Comparison of ENCODE assay signal across 26 cellular contexts in the genomic region with DNA sequence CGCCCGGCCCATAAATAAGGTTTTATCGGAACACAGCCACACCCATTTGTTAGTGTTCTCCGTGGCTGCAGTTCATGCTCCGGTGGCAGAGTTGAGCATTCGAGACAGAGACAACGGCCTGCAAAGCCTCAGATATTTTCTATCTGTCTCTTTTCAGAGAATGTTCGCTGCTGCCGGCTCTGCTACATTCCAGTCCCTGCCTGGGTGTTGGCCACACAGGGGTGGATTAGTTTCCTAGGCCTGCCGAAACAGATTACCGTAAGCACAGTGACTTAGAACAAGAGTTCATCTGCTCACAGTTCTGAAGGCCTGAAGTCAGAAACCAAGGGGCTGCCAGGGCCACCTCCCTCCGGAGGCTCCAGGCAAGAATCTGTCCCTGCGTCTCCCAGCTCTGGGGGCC. TPM values are rescaled to one million over a fixed set of nuclear protein-coding genes. Genes with fewer than 3 reads are reported as not detected.
DNase-seq lines count a peak whose midpoint lies in the region; ATAC-seq, FAIRE-seq and TF ChIP-seq lines count a peak whose summit lies in the region.
"Had no signal": no experiment of that assay in that cellular context is flagged by ENCODE, and none has a peak within 500 bp of the region (broad histone marks: within the 10 kb centered on the region; RNA-seq: fewer than 3 reads in every experiment).

No MANE protein-coding gene starts in this region.

- no peaks in the 10 kb centered on the region for H3K4me1 Mint-ChIP-seq in MCF 10A (ENCODE audit: insufficient read depth, unreplicated experiment)
- no peaks in the 10 kb centered on the region for H3K4me1 Mint-ChIP-seq in activated CD8-positive, alpha-beta T cell treated with anti-CD3 and anti-CD28 coated beads, Interleukin-2, amount 10 ng/mL, durations not matched to agents 7 days and 5 days (ENCODE audit: low read depth)
- H3K4me1 Mint-ChIP-seq: activated CD4-positive, alpha-beta T cell treated with anti-CD3 and anti-CD28 coated beads, Interleukin-2, amount 10 ng/mL, durations not matched to agents 24 days and 14 days; stimulated activated naive CD8-positive, alpha-beta T cell treated with anti-CD3 and anti-CD28 coated beads, Interleukin-15, amount 100 ng/mL, for 72 hours had no signal

- no peak overlapping the region for H3K4me2 ChIP-seq in mammary epithelial cell (ENCODE audit: insufficient read depth, low read depth, low read length)
- H3K4me2 ChIP-seq in trophoblast cell (ENCODE audit: low read length): no peak overlapping the region

- H4K12ac ChIP-seq in trophoblast cell (ENCODE audit: low read depth, low read length): no peak overlapping the region

- H2BK120ac ChIP-seq in trophoblast cell (ENCODE audit: insufficient read depth, low read length, poor library complexity): peak overlapping the region; percentile 41

- H4K8ac ChIP-seq in trophoblast cell (ENCODE audit: low read depth, low read length): peak overlapping the region; percentile 53

- H3K4me1 ChIP-seq in mammary epithelial cell (ENCODE audit: insufficient read depth, low read length): peaks cover 4% of the 10 kb centered on the region
- peaks cover 2 to 7% of the 10 kb centered on the region in 2 experiments for H3K4me1 ChIP-seq in trophoblast cell (ENCODE audit: control insufficient read depth in 1 of 2, insufficient read depth in 2 of 2, low read length in 2 of 2)
- H3K4me1 ChIP-seq in vagina: peaks cover 7% of the 10 kb centered on the region
- H3K4me1 ChIP-seq: uterus had no signal

- H3K9me3 Mint-ChIP-seq in MCF 10A (ENCODE audit: unreplicated experiment): no peaks in the 10 kb centered on the region
- H3K9me3 Mint-ChIP-seq in activated CD8-positive, alpha-beta T cell treated with anti-CD3 and anti-CD28 coated beads, Interleukin-2, amount 10 ng/mL, durations not matched to agents 7 days and 5 days (ENCODE audit: insufficient read depth): no peaks in the 10 kb centered on the region
- H3K9me3 Mint-ChIP-seq: activated CD4-positive, alpha-beta T cell treated with anti-CD3 and anti-CD28 coated beads, Interleukin-2, amount 10 ng/mL, durations not matched to agents 24 days and 14 days; activated T-helper 17 cell treated with anti-CD3 and anti-CD28 coated beads, Interleukin-2, amount 50 U/mL, for 72 hours; naive thymus-derived CD8-positive, alpha-beta T cell; stimulated activated naive CD8-positive, alpha-beta T cell treated with anti-CD3 and anti-CD28 coated beads, Interleukin-15, amount 100 ng/mL, for 72 hours had no signal

- no peak overlapping the region for H2AFZ ChIP-seq in mammary epithelial cell (ENCODE audit: low read depth, low read length)
- no peak overlapping the region for H2AFZ ChIP-seq in trophoblast cell (ENCODE audit: insufficient read depth, low read length, poor library complexity)

- TF ChIP-seq CTCF in mammary epithelial cell (conservative IDR thresholded peaks at IDR 0.05 in 1 of 2, IDR thresholded peaks at IDR 0.05 in 1 of 2; ENCODE audit: extremely low read depth in 1 of 2, insufficient read depth in 1 of 2, low read depth in 1 of 2, low read length in 2 of 2) (no peak), MCF 10A (IDR thresholded peaks at IDR 0.05; ENCODE audit: unreplicated experiment) (no peak), fibroblast of villous mesenchyme (IDR thresholded peaks at IDR 0.05; ENCODE audit: insufficient read depth, low read depth, low read length) (no peak), vagina (IDR thresholded peaks at IDR 0.05) (no peak)

- H3K27ac Mint-ChIP-seq in MCF 10A (ENCODE audit: low read depth, unreplicated experiment): no peak overlapping the region
- H3K27ac Mint-ChIP-seq in activated CD8-positive, alpha-beta T cell treated with anti-CD3 and anti-CD28 coated beads, Interleukin-2, amount 10 ng/mL, durations not matched to agents 7 days and 5 days: no peak overlapping the region
- H3K27ac Mint-ChIP-seq: activated CD4-positive, alpha-beta T cell treated with anti-CD3 and anti-CD28 coated beads, Interleukin-2, amount 10 ng/mL, durations not matched to agents 24 days and 14 days; activated T-helper 17 cell treated with anti-CD3 and anti-CD28 coated beads, Interleukin-2, amount 50 U/mL, for 72 hours; naive thymus-derived CD8-positive, alpha-beta T cell had no signal

- H3K36me3 ChIP-seq in mammary epithelial cell (ENCODE audit: insufficient read depth, low read length) (no peaks in the 10 kb centered on the region), trophoblast cell (ENCODE audit: control insufficient read depth in 1 of 2, insufficient read depth in 2 of 2, low read length in 2 of 2) (no peaks in the 10 kb centered on the region), vagina (no peaks in the 10 kb centered on the region)
- H3K36me3 ChIP-seq: brain microvascular endothelial cell, uterus had no signal

- in situ Hi-C loops in mammary epithelial cell (cut with MboI; ENCODE audit: low sequenced_read_pairs in 2 of 2): no loop called here

- H3K9me3 ChIP-seq in mammary epithelial cell (replicated peaks; ENCODE audit: insufficient read depth, low read length) (no peaks in the 10 kb centered on the region), trophoblast cell (ENCODE audit: insufficient read depth, low read depth, low read length) (peaks cover 3% of the 10 kb centered on the region), vagina (no peaks in the 10 kb centered on the region)
- H3K9me3 ChIP-seq: uterus had no signal

- no peak overlapping the region for H3K14ac ChIP-seq in trophoblast cell (ENCODE audit: low read length)

- H3K27ac ChIP-seq in mammary epithelial cell (ENCODE audit: insufficient read depth, low read depth, low read length) (no peak overlapping the region), trophoblast cell (ENCODE audit: low read depth, low read length) (peak overlapping the region; percentile 55), vagina (peak overlapping the region; percentile 14)
- H3K27ac ChIP-seq: brain microvascular endothelial cell, coronary artery, uterus had no signal

- no peaks in the 10 kb centered on the region for H3K79me1 ChIP-seq in trophoblast cell (ENCODE audit: low read length)

- H3K36me3 Mint-ChIP-seq in MCF 10A (ENCODE audit: insufficient read depth, unreplicated experiment): no peaks in the 10 kb centered on the region
- no peaks in the 10 kb centered on the region for H3K36me3 Mint-ChIP-seq in activated CD8-positive, alpha-beta T cell treated with anti-CD3 and anti-CD28 coated beads, Interleukin-2, amount 10 ng/mL, durations not matched to agents 7 days and 5 days (ENCODE audit: low read depth)
- H3K36me3 Mint-ChIP-seq: naive thymus-derived CD8-positive, alpha-beta T cell had no signal

- H3K27me3 ChIP-seq in mammary epithelial cell (ENCODE audit: insufficient read depth, low read length) (no peaks in the 10 kb centered on the region), trophoblast cell (ENCODE audit: insufficient read depth, low read length) (no peaks in the 10 kb centered on the region), vagina (no peaks in the 10 kb centered on the region)
- H3K27me3 ChIP-seq: brain microvascular endothelial cell, uterus had no signal

- H2BK5ac ChIP-seq in trophoblast cell (ENCODE audit: low read depth, low read length, poor library complexity): no peak overlapping the region

- H3K79me2 ChIP-seq in mammary epithelial cell (ENCODE audit: insufficient read depth, low read length) (no peaks in the 10 kb centered on the region), trophoblast cell (ENCODE audit: control insufficient read depth, insufficient read depth, low read length, poor library complexity) (no peaks in the 10 kb centered on the region)

- H4K91ac ChIP-seq in trophoblast cell (ENCODE audit: low read depth, low read length): peak overlapping the region; percentile 42

- POLR2A ChIA-PET in MCF 10A (lab: Yijun Ruan, JAX): no interaction called here
- POLR2A ChIA-PET in activated CD8-positive, alpha-beta T cell treated with anti-CD3 and anti-CD28 coated beads, Interleukin-2, amount 10 ng/mL, durations not matched to agents 7 days and 5 days (lab: Charles Lee): no interaction called here

- no peaks in the 10 kb centered on the region for H3K27me3 Mint-ChIP-seq in MCF 10A (ENCODE audit: insufficient read depth, unreplicated experiment)
- no peaks in the 10 kb centered on the region for H3K27me3 Mint-ChIP-seq in activated CD8-positive, alpha-beta T cell treated with anti-CD3 and anti-CD28 coated beads, Interleukin-2, amount 10 ng/mL, durations not matched to agents 7 days and 5 days (ENCODE audit: low read depth)
- H3K27me3 Mint-ChIP-seq: activated CD4-positive, alpha-beta T cell treated with anti-CD3 and anti-CD28 coated beads, Interleukin-2, amount 10 ng/mL, durations not matched to agents 24 days and 14 days; activated T-helper 17 cell treated with anti-CD3 and anti-CD28 coated beads, Interleukin-2, amount 50 U/mL, for 72 hours; naive thymus-derived CD8-positive, alpha-beta T cell; stimulated activated naive CD8-positive, alpha-beta T cell treated with anti-CD3 and anti-CD28 coated beads, Interleukin-15, amount 100 ng/mL, for 72 hours had no signal

- H3K4me3 ChIP-seq in mammary epithelial cell (replicated peaks in 1 of 3; ENCODE audit: insufficient read depth in 1 of 3, low read depth in 2 of 3, low read length in 3 of 3): no peak overlapping the region
- H3K4me3 ChIP-seq in fibroblast of villous mesenchyme (ENCODE audit: low read depth, low read length): no peak overlapping the region
- H3K4me3 ChIP-seq in trophoblast cell (ENCODE audit: low read depth, low read length): no peak overlapping the region
- no peak overlapping the region for H3K4me3 ChIP-seq in vagina
- H3K4me3 ChIP-seq: coronary artery, uterus had no signal

- DNase-seq in mammary epithelial cell (peak; percentile 17), MCF 10A (ENCODE audit: unreplicated experiment) (no peak), fibroblast of villous mesenchyme (ENCODE audit: low read depth) (peak; percentile 73), trophoblast cell (peak in 1 of 2 donors; percentile 62), vagina (ENCODE audit: extremely low spot score in 2 of 2) (no peak), H54 (ENCODE audit: insufficient read length, low spot score) (no peak)
- no peak for DNase-seq in activated CD8-positive, alpha-beta T cell treated with anti-CD3 and anti-CD28 coated beads, Interleukin-2, amount 10 ng/mL, durations not matched to agents 7 days and 5 days
- no peak for DNase-seq in activated naive CD4-positive, alpha-beta T cell (lab: John Stamatoyannopoulos, UW)
- DNase-seq: 8988T; activated CD4-positive, alpha-beta T cell treated with anti-CD3 and anti-CD28 coated beads, Interleukin-2, amount 10 ng/mL, durations not matched to agents 24 days and 14 days; brain microvascular endothelial cell; Karpas-422; kidney glomerular epithelial cell; naive thymus-derived CD8-positive, alpha-beta T cell; NCI-H1092; NCI-H2081 treated with DMSO at 0.1 percent for 48 hours; NCI-H510A; stimulated activated CD4-positive, alpha-beta T cell treated with anti-CD3 and anti-CD28 coated beads, Interleukin-4, amount 100 ng/mL, for 1 hour; stimulated activated naive CD8-positive, alpha-beta T cell treated with anti-CD3 and anti-CD28 coated beads, Interleukin-15, amount 100 ng/mL, for 72 hours; uterus had no signal

- TF ChIP-seq POLR2A in vagina (IDR thresholded peaks at IDR 0.05) (no peak), H54 (IDR thresholded peaks at IDR 0.05; ENCODE audit: low read depth, low read length) (no peak)

- dilution Hi-C loops in mammary epithelial cell (cut with HindIII; ENCODE audit: low sequenced_read_pairs): no loop called here

- ATAC-seq in activated CD8-positive, alpha-beta T cell treated with anti-CD3 and anti-CD28 coated beads, Interleukin-2, amount 10 ng/mL, durations not matched to agents 7 days and 5 days: no peak
- ATAC-seq: activated T-helper 17 cell treated with anti-CD3 and anti-CD28 coated beads, Interleukin-2, amount 50 U/mL, for 72 hours; naive thymus-derived CD8-positive, alpha-beta T cell; Right ventricle myocardium inferior; stimulated activated naive CD8-positive, alpha-beta T cell treated with anti-CD3 and anti-CD28 coated beads, Interleukin-15, amount 100 ng/mL, for 72 hours had no signal

- BruUV-seq in mammary epithelial cell (replicated peaks; lab: Mats Ljungman, UMichigan): no TSS peak
- no TSS peak for BruUV-seq in MCF 10A (replicated peaks; lab: Mats Ljungman, UMichigan)

- H4K20me1 ChIP-seq in mammary epithelial cell (ENCODE audit: insufficient read depth, low read length): no peaks in the 10 kb centered on the region

- no peak overlapping the region for H3K9ac ChIP-seq in mammary epithelial cell (ENCODE audit: insufficient read depth, low read length)
- H3K9ac ChIP-seq in trophoblast cell (ENCODE audit: low read length): no peak overlapping the region

- H3K4ac ChIP-seq in trophoblast cell (ENCODE audit: low read depth, low read length): no peak overlapping the region

- no peak overlapping the region for H3K4me3 Mint-ChIP-seq in MCF 10A (ENCODE audit: unreplicated experiment)
- H3K4me3 Mint-ChIP-seq in activated CD8-positive, alpha-beta T cell treated with anti-CD3 and anti-CD28 coated beads, Interleukin-2, amount 10 ng/mL, durations not matched to agents 7 days and 5 days: no peak overlapping the region
- H3K4me3 Mint-ChIP-seq: activated CD4-positive, alpha-beta T cell treated with anti-CD3 and anti-CD28 coated beads, Interleukin-2, amount 10 ng/mL, durations not matched to agents 24 days and 14 days; activated T-helper 17 cell treated with anti-CD3 and anti-CD28 coated beads, Interleukin-2, amount 50 U/mL, for 72 hours; stimulated activated naive CD8-positive, alpha-beta T cell treated with anti-CD3 and anti-CD28 coated beads, Interleukin-15, amount 100 ng/mL, for 72 hours had no signal

- FAIRE-seq in H54 (lab: Jason Lieb, UNC): no peak
- FAIRE-seq: frontal cortex, H1 had no signal

- no peak overlapping the region for H2AK5ac ChIP-seq in trophoblast cell (ENCODE audit: low read length)

- no peak overlapping the region for H3K18ac ChIP-seq in trophoblast cell (ENCODE audit: low read length)

- 21% methylated on average over 9 of the region's 13 CpGs for WGBS in mammary epithelial cell (ENCODE audit: low coverage, missing lambda C conversion rate)
- WGBS in trophoblast cell (ENCODE audit: extremely low coverage, insufficient coverage, insufficient read length): no CpG with 5 or more reads among the region's 13 CpGs

- intact Hi-C loops in mammary epithelial cell (cut with micrococcal nuclease): no loop called here
- intact Hi-C loops in MCF 10A (cut with micrococcal nuclease): no loop called here
- intact Hi-C loops in vagina (cut with DNase I): no loop called here

- no peak overlapping the region for H3K23ac ChIP-seq in trophoblast cell (ENCODE audit: low read length)

- no peak overlapping the region for H2BK12ac ChIP-seq in trophoblast cell (ENCODE audit: low read length)

- CTCF ChIA-PET in mammary epithelial cell (lab: Charles Lee; ENCODE audit: low non-redundant PET) (no interaction called here), MCF 10A (lab: Yijun Ruan, JAX) (interaction anchor here (0.7 to 0.8 kb wide), 3 partner anchors 11 to 110 kb away, joined by 3 to 4 read pairs (median 3); no protein-coding TSS in a partner anchor)
- CTCF ChIA-PET in activated CD8-positive, alpha-beta T cell treated with anti-CD3 and anti-CD28 coated beads, Interleukin-2, amount 10 ng/mL, durations not matched to agents 7 days and 5 days (lab: Charles Lee): interaction anchor here (1.1 kb wide), 1 partner anchor 12 kb away, joined by 3 read pairs; no protein-coding TSS in a partner anchor

RNA-seq across cellular contexts. Expression of a gene that starts 19.1 kb away (rescaled TPM):
- total RNA-seq in mammary epithelial cell (not detected), MCF 10A (2022) (not detected in 2 replicates), fibroblast of villous mesenchyme (not detected in 2 replicates), vagina (not detected)
- not detected for polyA plus RNA-seq in mammary epithelial cell
- polyA minus RNA-seq in mammary epithelial cell: not detected
- 0.01 and 0.03 TPM in 2 replicates for polyA plus RNA-seq in trophoblast cell (2013)
- total RNA-seq in activated CD8-positive, alpha-beta T cell treated with anti-CD3 and anti-CD28 coated beads, Interleukin-2, amount 10 ng/mL, durations not matched to agents 7 days and 5 days: under 1 TPM; 0.08 to 0.39 TPM
- total RNA-seq: activated CD4-positive, alpha-beta T cell treated with anti-CD3 and anti-CD28 coated beads, Interleukin-2, amount 10 ng/mL, durations not matched to agents 24 days and 14 days; HT1080; naive thymus-derived CD8-positive, alpha-beta T cell had no signal
- polyA plus RNA-seq: naive thymus-derived CD8-positive, alpha-beta T cell had no signal

Comparison
In these comparisons a context has a peak if more than half of its experiments do, and no peak if none do; other contexts are left out.
1. DNase-seq: peak in mammary epithelial cell (single experiment) and fibroblast of villous mesenchyme (single experiment); none in MCF 10A (single experiment), vagina (0 of 2), activated CD8-positive, alpha-beta T cell treated with anti-CD3 and anti-CD28 coated beads, Interleukin-2, amount 10 ng/mL, durations not matched to agents 7 days and 5 days (single experiment), activated naive CD4-positive, alpha-beta T cell (0 of 4) and H54 (single experiment).